In the genomic region with DNA sequence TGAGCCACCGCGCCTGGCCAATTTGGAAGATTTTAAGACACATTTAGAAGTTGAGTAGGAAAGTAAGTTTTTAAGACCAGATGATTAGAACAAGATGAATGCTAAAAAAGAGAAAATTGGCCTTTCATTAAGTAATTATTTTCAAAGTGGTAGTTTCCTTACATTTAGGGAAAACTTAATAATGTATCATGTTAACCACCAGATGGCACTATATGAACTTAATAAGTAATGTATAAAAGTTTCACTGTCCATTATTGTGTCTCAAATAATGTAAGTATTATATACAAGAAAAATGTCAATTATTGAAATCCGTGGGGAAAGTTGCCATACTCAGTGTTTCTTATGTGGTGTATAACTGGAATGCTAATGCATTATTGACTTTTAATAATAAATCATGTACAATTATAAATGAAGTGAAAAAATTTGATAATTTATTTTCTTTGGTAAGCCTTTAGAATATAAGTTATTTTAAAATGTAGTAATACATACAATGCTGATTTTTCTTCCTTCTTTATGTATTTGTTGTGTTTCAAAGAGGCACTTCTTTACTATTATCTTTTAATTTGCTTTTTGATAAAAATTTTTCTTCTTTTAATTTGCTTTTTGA, we compare ENCODE assay signal across 9 cellular contexts. TPM values are rescaled to one million over a fixed set of nuclear protein-coding genes. Genes with fewer than 3 reads are reported as not detected.
DNase-seq lines count a peak whose midpoint lies in the region; ATAC-seq and TF ChIP-seq lines count a peak whose summit lies in the region.
"Had no signal": no experiment of that assay in that cellular context is flagged by ENCODE, and none has a peak within 500 bp of the region (broad histone marks: within the 10 kb centered on the region; RNA-seq: fewer than 3 reads in every experiment).

No MANE protein-coding gene starts in this region.

- no peaks in the 10 kb centered on the region for H3K9me3 ChIP-seq in BE2C

- no peak overlapping the region for H3K4me3 Mint-ChIP-seq in nephron
- H3K4me3 Mint-ChIP-seq: CD8-positive, alpha-beta memory T cell had no signal

- H3K4me1 ChIP-seq in BE2C, result no peaks in the 10 kb centered on the region

- no peak for ATAC-seq in GM19397 (IDR thresholded peaks at IDR 0.05; ENCODE audit: unreplicated experiment)

- H3K9me3 Mint-ChIP-seq in nephron, result peaks cover 4% of the 10 kb centered on the region
- H3K9me3 Mint-ChIP-seq: CD8-positive, alpha-beta memory T cell had no signal

- no peaks in the 10 kb centered on the region for H3K27me3 ChIP-seq in BE2C

- peak; percentile 8 to 13 for DNase-seq in NCI-H2081 (lab: John Stamatoyannopoulos, UW)
- DNase-seq in NCI-H2081 treated with DMSO at 0.1 percent for 48 hours (lab: John Stamatoyannopoulos, UW), result no peak
- peak; percentile 23 for DNase-seq in NCI-H2227 (lab: John Stamatoyannopoulos, UW; ENCODE audit: unreplicated experiment)
- DNase-seq in cerebellum (ENCODE audit: low spot score), result peak; percentile 37
- no peak for DNase-seq in BE2C
- no peak for DNase-seq in islet precursor cell

- no peak overlapping the region for H3K27ac Mint-ChIP-seq in nephron

- no peaks in the 10 kb centered on the region for H3K36me3 ChIP-seq in BE2C

- H3K36me3 Mint-ChIP-seq in nephron (ENCODE audit: low read depth), result peaks cover 24% of the 10 kb centered on the region

- no peaks in the 10 kb centered on the region for H3K4me1 Mint-ChIP-seq in nephron

- H3K4me3 ChIP-seq in BE2C (ENCODE audit: low read depth, low read length), result no peak overlapping the region

- no peaks in the 10 kb centered on the region for H3K27me3 Mint-ChIP-seq in nephron (ENCODE audit: low read depth)
- H3K27me3 Mint-ChIP-seq: CD8-positive, alpha-beta memory T cell had no signal

- TF ChIP-seq CTCF in nephron (IDR thresholded peaks at IDR 0.05; ENCODE audit: unreplicated experiment in 3 of 3) (peak; percentile 32 to 59 (median 32)), BE2C (IDR thresholded peaks at IDR 0.05; ENCODE audit: low read depth, low read length) (no peak; the same call in 1 of the 2 replicates)

RNA-seq across cellular contexts. Expression of a gene that starts 29.2 kb away (rescaled TPM):
- 54.7 TPM for total RNA-seq in cerebellum
- 12.1 TPM for polyA plus RNA-seq in BE2C (2012; ENCODE audit: insufficient read depth, insufficient read length, low read depth)

Comparison
In these comparisons a context has a peak if more than half of its experiments do, and no peak if none do; other contexts are left out.
1. DNase-seq: peak in NCI-H2081 (2 of 2), NCI-H2227 (single experiment) and cerebellum (single experiment); none in NCI-H2081 treated with DMSO at 0.1 percent for 48 hours (single experiment), BE2C (single experiment) and islet precursor cell (single experiment).